Comparison of ENCODE assay signal across 26 cellular contexts in the genomic region with DNA sequence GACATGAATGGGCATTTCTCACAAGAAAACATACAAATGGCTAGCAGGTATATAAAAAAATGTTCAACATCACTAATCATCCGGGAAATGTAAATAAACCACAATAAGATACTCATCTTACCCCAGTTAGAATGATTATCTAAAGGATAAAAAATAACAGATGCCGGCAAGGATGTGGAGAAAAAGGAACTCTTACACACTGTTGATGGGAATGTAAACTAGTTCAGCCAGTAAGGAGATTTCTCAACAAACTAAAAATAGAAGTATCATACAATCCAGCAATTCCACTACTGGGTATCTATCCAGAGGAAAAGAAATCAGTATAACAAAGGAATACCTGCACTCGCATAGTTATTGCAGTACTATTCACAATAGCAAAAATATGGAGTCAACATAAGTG.
"Had no signal": no experiment of that assay in that cellular context is flagged by ENCODE, and none has a peak within 500 bp of the region (broad histone marks: within the 10 kb centered on the region; RNA-seq: fewer than 3 reads in every experiment).

No MANE protein-coding gene starts in this region.

- H3K4me3 Mint-ChIP-seq: naive thymus-derived CD4-positive, alpha-beta T cell; nephron progenitor cell; stimulated activated effector memory CD8-positive, alpha-beta T cell treated with anti-CD3 and anti-CD28 coated beads, Interleukin-12 subunit alpha, Interleukin-12 subunit beta, amount 100 ng/mL, for 72 hours; type B pancreatic cell had no signal

- H3K4me3 ChIP-seq: dorsolateral prefrontal cortex, gastrocnemius medialis, heart left ventricle, hepatocyte, left lung, prostate gland, right atrium auricular region, stomach, thyroid gland had no signal

- H3K36me3 Mint-ChIP-seq: stimulated activated effector memory CD8-positive, alpha-beta T cell treated with anti-CD3 and anti-CD28 coated beads, Interleukin-12 subunit alpha, Interleukin-12 subunit beta, amount 100 ng/mL, for 72 hours; type B pancreatic cell had no signal

- H3K4me1 Mint-ChIP-seq: naive thymus-derived CD4-positive, alpha-beta T cell; stimulated activated effector memory CD8-positive, alpha-beta T cell treated with anti-CD3 and anti-CD28 coated beads, Interleukin-12 subunit alpha, Interleukin-12 subunit beta, amount 100 ng/mL, for 72 hours had no signal

- H3K27me3 Mint-ChIP-seq: type B pancreatic cell had no signal

- H3K27ac Mint-ChIP-seq: naive thymus-derived CD4-positive, alpha-beta T cell; nephron progenitor cell; stimulated activated effector memory CD8-positive, alpha-beta T cell treated with anti-CD3 and anti-CD28 coated beads, Interleukin-12 subunit alpha, Interleukin-12 subunit beta, amount 100 ng/mL, for 72 hours; type B pancreatic cell had no signal

- H3K79me2 ChIP-seq: hepatocyte had no signal

- ATAC-seq: esophagus mucosa; gastrocnemius medialis; heart left ventricle; left cardiac atrium; left lung; naive thymus-derived CD4-positive, alpha-beta T cell; sciatic nerve; stimulated activated effector memory CD8-positive, alpha-beta T cell treated with anti-CD3 and anti-CD28 coated beads, Interleukin-12 subunit alpha, Interleukin-12 subunit beta, amount 100 ng/mL, for 72 hours had no signal

- H3K27ac ChIP-seq: dorsolateral prefrontal cortex, epithelial cell of prostate, gastrocnemius medialis, heart left ventricle, hepatocyte, left lung, prostate gland, right atrium auricular region, stomach, thyroid gland had no signal

- H2AFZ ChIP-seq: hepatocyte had no signal

- H3K4me1 ChIP-seq: gastrocnemius medialis, heart left ventricle, left lung, prostate gland, right atrium auricular region, stomach, thyroid gland had no signal

- H3K4me2 ChIP-seq: hepatocyte had no signal

- DNase-seq: dorsolateral prefrontal cortex; effector CD4-positive, alpha-beta T cell; foreskin fibroblast; gastrocnemius medialis; heart left ventricle; kidney; left cardiac atrium; left lung; mesendoderm; midbrain; naive thymus-derived CD4-positive, alpha-beta T cell; nephron progenitor cell; nucleus accumbens; stimulated activated CD4-positive, alpha-beta T cell treated with anti-CD3 and anti-CD28 coated beads, Interleukin-2, amount 100 ng/mL, for 24 hours; stimulated activated CD4-positive, alpha-beta T cell treated with anti-CD3 and anti-CD28 coated beads, Interleukin-4, amount 100 ng/mL, for 24 hours; stimulated activated naive CD4-positive, alpha-beta T cell treated with Interleukin-2 at 50 U/mL for 16 hours; stomach; thyroid gland had no signal

- H3K27me3 ChIP-seq: dorsolateral prefrontal cortex, gastrocnemius medialis, heart left ventricle, hepatocyte, left lung, right atrium auricular region, stomach, thyroid gland had no signal

- H3K9me3 ChIP-seq: prostate gland, thyroid gland had no signal

- H3K36me3 ChIP-seq: gastrocnemius medialis, heart left ventricle, left lung, prostate gland, right atrium auricular region, stomach, thyroid gland had no signal
